ENCODE assay signal across 8 cellular contexts in the genomic region with DNA sequence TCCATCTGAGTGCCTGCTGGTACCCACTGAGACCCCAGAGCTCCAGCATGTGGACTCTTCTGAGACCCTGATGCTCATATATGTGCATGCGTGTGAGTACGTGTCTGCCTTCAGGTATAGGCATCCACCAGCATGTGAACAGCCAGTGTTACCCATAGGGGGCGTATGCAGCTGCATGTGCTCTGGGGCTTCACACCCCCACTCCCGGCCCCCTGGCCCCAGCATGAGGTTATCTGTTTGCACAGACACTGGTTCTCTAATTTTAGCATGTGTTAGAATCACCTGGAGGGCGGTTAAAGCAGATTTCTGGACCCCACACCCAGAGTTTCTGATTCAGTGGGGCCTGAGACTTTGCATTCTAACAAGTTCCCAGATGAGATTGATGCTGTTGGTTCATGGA. TPM values are rescaled to one million over a fixed set of nuclear protein-coding genes. Genes with fewer than 3 reads are reported as not detected.
A peak's percentile ranks its signal among the peaks of the same experiment; 100 is the strongest.
DNase-seq lines count a peak whose midpoint lies in the region; ATAC-seq and TF ChIP-seq lines count a peak whose summit lies in the region.

No MANE protein-coding gene starts in this region.

- no peak overlapping the region for H3K4me3 ChIP-seq in epithelial cell of proximal tubule (ENCODE audit: low read depth, low read length)

- no peak for ATAC-seq in HG03095 (IDR thresholded peaks at IDR 0.05; ENCODE audit: unreplicated experiment)

- TF ChIP-seq CTCF in epithelial cell of proximal tubule (conservative IDR thresholded peaks at IDR 0.05; ENCODE audit: low read depth, low read length) = peak; percentile 65

- DNase-seq in NCI-H82 (lab: John Stamatoyannopoulos, UW) (peak; percentile 62), NCI-H82 treated with DMSO at 0.1 percent for 48 hours (lab: John Stamatoyannopoulos, UW; ENCODE audit: unreplicated experiment) (no peak), epithelial cell of proximal tubule (ENCODE audit: low read depth) (no peak), Ammon's horn (ENCODE audit: low spot score) (no peak)
- DNase-seq in T-helper 2 cell treated with Interferon-gamma antibody and Interleukin-4, amounts not matched to agents 5 μg/mL and 100 μg/mL, for 36 hours (ENCODE audit: low spot score) = peak; percentile 34
- DNase-seq in stimulated activated CD4-positive, alpha-beta T cell treated with anti-CD3 and anti-CD28 coated beads, Interleukin-2, amount 100 ng/mL, for 48 hours = peak; percentile 33 to 42
- no peak for DNase-seq in activated T-helper 1 cell treated with anti-CD3 and anti-CD28 coated beads, Interleukin-12 subunit alpha, Interleukin-12 subunit beta, Interleukin-2, Interleukin-4 antibody, amounts not matched to agents 30 ng/mL and 10 ng/mL and 1 ng/mL, durations not matched to agents 14 hours and 24 hours and 36 hours (ENCODE audit: low spot score)

- no peak overlapping the region for H3K27ac Mint-ChIP-seq in T-helper 2 cell treated with Interferon-gamma antibody and Interleukin-4, amounts not matched to agents 5 μg/mL and 100 μg/mL, for 36 hours
- H3K27ac Mint-ChIP-seq in activated T-helper 1 cell treated with anti-CD3 and anti-CD28 coated beads, Interleukin-12 subunit alpha, Interleukin-12 subunit beta, Interleukin-2, Interleukin-4 antibody, amounts not matched to agents 30 ng/mL and 10 ng/mL and 1 ng/mL, durations not matched to agents 14 hours and 24 hours and 36 hours = no peak overlapping the region

- no peak overlapping the region for H3K4me3 Mint-ChIP-seq in T-helper 2 cell treated with Interferon-gamma antibody and Interleukin-4, amounts not matched to agents 5 μg/mL and 100 μg/mL, for 36 hours
- no peak overlapping the region for H3K4me3 Mint-ChIP-seq in activated T-helper 1 cell treated with anti-CD3 and anti-CD28 coated beads, Interleukin-12 subunit alpha, Interleukin-12 subunit beta, Interleukin-2, Interleukin-4 antibody, amounts not matched to agents 30 ng/mL and 10 ng/mL and 1 ng/mL, durations not matched to agents 14 hours and 24 hours and 36 hours

- no peaks in the 10 kb centered on the region for H3K9me3 Mint-ChIP-seq in T-helper 2 cell treated with Interferon-gamma antibody and Interleukin-4, amounts not matched to agents 5 μg/mL and 100 μg/mL, for 36 hours
- no peaks in the 10 kb centered on the region for H3K9me3 Mint-ChIP-seq in activated T-helper 1 cell treated with anti-CD3 and anti-CD28 coated beads, Interleukin-12 subunit alpha, Interleukin-12 subunit beta, Interleukin-2, Interleukin-4 antibody, amounts not matched to agents 30 ng/mL and 10 ng/mL and 1 ng/mL, durations not matched to agents 14 hours and 24 hours and 36 hours

- peaks cover 2% of the 10 kb centered on the region for H3K27me3 Mint-ChIP-seq in T-helper 2 cell treated with Interferon-gamma antibody and Interleukin-4, amounts not matched to agents 5 μg/mL and 100 μg/mL, for 36 hours (ENCODE audit: low read depth)
- H3K27me3 Mint-ChIP-seq in activated T-helper 1 cell treated with anti-CD3 and anti-CD28 coated beads, Interleukin-12 subunit alpha, Interleukin-12 subunit beta, Interleukin-2, Interleukin-4 antibody, amounts not matched to agents 30 ng/mL and 10 ng/mL and 1 ng/mL, durations not matched to agents 14 hours and 24 hours and 36 hours (ENCODE audit: insufficient read depth) = peaks cover 6% of the 10 kb centered on the region

- intact Hi-C loops in activated T-helper 1 cell treated with anti-CD3 and anti-CD28 coated beads, Interleukin-12 subunit alpha, Interleukin-12 subunit beta, Interleukin-2, Interleukin-4 antibody, amounts not matched to agents 30 ng/mL and 10 ng/mL and 1 ng/mL, durations not matched to agents 14 hours and 24 hours and 36 hours (cut with micrococcal nuclease) = no loop called here

- no peaks in the 10 kb centered on the region for H3K36me3 Mint-ChIP-seq in T-helper 2 cell treated with Interferon-gamma antibody and Interleukin-4, amounts not matched to agents 5 μg/mL and 100 μg/mL, for 36 hours (ENCODE audit: low read depth)
- no peaks in the 10 kb centered on the region for H3K36me3 Mint-ChIP-seq in activated T-helper 1 cell treated with anti-CD3 and anti-CD28 coated beads, Interleukin-12 subunit alpha, Interleukin-12 subunit beta, Interleukin-2, Interleukin-4 antibody, amounts not matched to agents 30 ng/mL and 10 ng/mL and 1 ng/mL, durations not matched to agents 14 hours and 24 hours and 36 hours (ENCODE audit: low read depth)

- no peaks in the 10 kb centered on the region for H3K4me1 Mint-ChIP-seq in T-helper 2 cell treated with Interferon-gamma antibody and Interleukin-4, amounts not matched to agents 5 μg/mL and 100 μg/mL, for 36 hours (ENCODE audit: low read depth)
- H3K4me1 Mint-ChIP-seq in activated T-helper 1 cell treated with anti-CD3 and anti-CD28 coated beads, Interleukin-12 subunit alpha, Interleukin-12 subunit beta, Interleukin-2, Interleukin-4 antibody, amounts not matched to agents 30 ng/mL and 10 ng/mL and 1 ng/mL, durations not matched to agents 14 hours and 24 hours and 36 hours (ENCODE audit: low read depth) = no peaks in the 10 kb centered on the region

RNA-seq across cellular contexts. Expression of a gene that starts 0.8 kb away (rescaled TPM):
- not detected in 2 replicates for total RNA-seq in epithelial cell of proximal tubule
- total RNA-seq in activated T-helper 1 cell treated with anti-CD3 and anti-CD28 coated beads, Interleukin-12 subunit alpha, Interleukin-12 subunit beta, Interleukin-2, Interleukin-4 antibody, amounts not matched to agents 30 ng/mL and 10 ng/mL and 1 ng/mL, durations not matched to agents 14 hours and 24 hours and 36 hours = not detected in 2 replicates

RNA-seq across cellular contexts. Expression of a gene that starts 27.0 kb away (rescaled TPM):
- 20.0 and 24.3 TPM in 2 replicates for total RNA-seq in epithelial cell of proximal tubule
- 55.7 and 57.2 TPM in 2 replicates for total RNA-seq in activated T-helper 1 cell treated with anti-CD3 and anti-CD28 coated beads, Interleukin-12 subunit alpha, Interleukin-12 subunit beta, Interleukin-2, Interleukin-4 antibody, amounts not matched to agents 30 ng/mL and 10 ng/mL and 1 ng/mL, durations not matched to agents 14 hours and 24 hours and 36 hours

Comparison
In these comparisons a context has a peak if more than half of its experiments do, and no peak if none do; other contexts are left out.
1. DNase-seq: peak in NCI-H82 (single experiment), T-helper 2 cell treated with Interferon-gamma antibody and Interleukin-4, amounts not matched to agents 5 μg/mL and 100 μg/mL, for 36 hours (single experiment) and stimulated activated CD4-positive, alpha-beta T cell treated with anti-CD3 and anti-CD28 coated beads, Interleukin-2, amount 100 ng/mL, for 48 hours (2 of 2); none in NCI-H82 treated with DMSO at 0.1 percent for 48 hours (single experiment), epithelial cell of proximal tubule (single experiment), Ammon's horn (single experiment) and activated T-helper 1 cell treated with anti-CD3 and anti-CD28 coated beads, Interleukin-12 subunit alpha, Interleukin-12 subunit beta, Interleukin-2, Interleukin-4 antibody, amounts not matched to agents 30 ng/mL and 10 ng/mL and 1 ng/mL, durations not matched to agents 14 hours and 24 hours and 36 hours (single experiment).